Comparison of ENCODE assay signal across 8 cellular contexts in the genomic region with DNA sequence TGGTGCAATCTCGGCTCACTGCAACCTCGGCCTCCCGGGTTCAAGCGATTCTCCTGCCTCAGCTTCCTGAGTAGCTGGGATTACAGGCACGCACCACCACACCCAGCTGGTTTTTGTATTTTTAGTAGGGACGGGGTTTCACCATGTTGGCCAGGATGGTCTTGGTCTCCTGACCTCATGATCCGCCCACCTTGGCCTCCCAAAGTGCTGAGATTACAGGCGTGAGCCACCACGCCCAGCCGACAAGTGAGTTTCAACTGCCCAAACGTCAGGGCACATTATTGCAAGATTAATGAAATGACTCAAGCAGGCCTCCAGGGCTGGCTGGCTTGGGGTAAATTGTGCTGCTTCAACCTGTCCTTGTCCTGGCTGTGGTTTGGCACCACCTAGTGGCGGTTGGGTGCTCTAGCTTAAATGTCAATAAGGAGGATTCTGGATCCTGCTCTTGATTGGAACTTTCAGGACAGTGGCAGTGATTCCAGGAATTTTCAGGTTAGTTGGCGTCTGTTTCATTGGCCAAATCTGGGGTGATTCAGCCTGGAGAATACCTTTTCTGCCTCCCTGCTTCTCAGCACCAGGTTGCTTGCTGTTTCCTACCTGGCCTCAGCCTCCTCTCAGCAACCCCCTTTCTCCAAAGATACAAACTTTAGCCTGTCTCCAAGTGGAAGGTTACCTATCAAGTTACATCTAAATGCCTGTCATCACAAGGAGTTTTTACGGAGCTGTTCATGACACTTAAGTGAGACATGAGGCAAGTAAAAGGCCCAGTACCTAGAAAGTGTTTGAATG. TPM values are rescaled to one million over a fixed set of nuclear protein-coding genes. Genes with fewer than 3 reads are reported as not detected.
DNase-seq lines count a peak whose midpoint lies in the region; ATAC-seq and TF ChIP-seq lines count a peak whose summit lies in the region.

No MANE protein-coding gene starts in this region.

- intact Hi-C loops in ascending aorta (cut with DNase I): loop anchor here (1.0 to 2.0 kb wide), 2 partner anchors 63 to 146 kb away; no protein-coding TSS in a partner anchor

- H3K4me1 ChIP-seq in ascending aorta: peaks cover 8 to 40% of the 10 kb centered on the region in 2 donors

- peaks cover 64% of the 10 kb centered on the region for H3K4me1 Mint-ChIP-seq in HFFc6 (ENCODE audit: low read depth)

- no peak overlapping the region for H3K4me3 ChIP-seq in ascending aorta
- H3K4me3 ChIP-seq in skeletal muscle cell (ENCODE audit: low read depth, low read length): no peak overlapping the region

- DNase-seq in EL (peak; percentile 95), HFFc6 (peak; percentile 94), NCI-H187 treated with DMSO at 0.1 percent for 48 hours (lab: John Stamatoyannopoulos, UW) (peak; percentile 10), T-helper 2 cell (peak; percentile 40 to 89 (median 76)), ascending aorta (ENCODE audit: low spot score in 2 of 2) (peak; percentile 73 to 98), hepatic stellate cell (ENCODE audit: low spot score) (peak; percentile 83), skeletal muscle cell (ENCODE audit: low read depth) (peak; percentile 69)

- no peaks in the 10 kb centered on the region for H3K36me3 ChIP-seq in ascending aorta

- peak overlapping the region; percentile 47; the same call in 1 of the 2 replicates for H3K4me3 Mint-ChIP-seq in HFFc6

- peak overlapping the region; percentile 81 for H3K27ac ChIP-seq in ascending aorta

- no peak for ATAC-seq in GM18873 (IDR thresholded peaks at IDR 0.05; ENCODE audit: low FRiP score, unreplicated experiment)

- H3K9me3 ChIP-seq in ascending aorta: no peaks in the 10 kb centered on the region

- no peaks in the 10 kb centered on the region for H3K27me3 ChIP-seq in ascending aorta

- H3K36me3 Mint-ChIP-seq in HFFc6 (ENCODE audit: low read depth): peaks cover 6% of the 10 kb centered on the region; the same call in 1 of the 2 replicates

- peaks cover 2% of the 10 kb centered on the region; the same call in 1 of the 2 replicates for H3K27me3 Mint-ChIP-seq in HFFc6 (ENCODE audit: insufficient read depth)

- peak overlapping the region; percentile 58 for H3K27ac Mint-ChIP-seq in HFFc6

- no peaks in the 10 kb centered on the region for H3K9me3 Mint-ChIP-seq in HFFc6

- TF ChIP-seq CTCF in HFFc6 (IDR thresholded peaks at IDR 0.05) (peak; percentile 98), ascending aorta (IDR thresholded peaks at IDR 0.05) (peak; percentile 87 to 96 (median 94))

RNA-seq across cellular contexts. Expression of a gene that starts 32.4 kb away (rescaled TPM):
- 10 to 100 TPM; 43.9 to 51.3 (median 47.8) TPM for total RNA-seq in HFFc6 (2021; fragmentation: NEBNext Ultra II Directional; extraction: Animal tissue kit (Norgen Biotek cat#: 25700))
- 7.2 TPM for total RNA-seq in ascending aorta

Comparison
In these comparisons a context has a peak if more than half of its experiments do, and no peak if none do; other contexts are left out.
1. DNase-seq: peak in every context shown above with its lines; median percentile 95 in EL; 94 in HFFc6; 86 in ascending aorta; 83 in hepatic stellate cell; 76 in T-helper 2 cell; 69 in skeletal muscle cell; 10 in NCI-H187 treated with DMSO at 0.1 percent for 48 hours.